ENCODE assay signal across 7 cellular contexts in genomic region chr4:49156309-49156708, GRCh38.
A peak's percentile ranks its signal among the peaks of the same experiment; 100 is the strongest.
DNase-seq lines count a peak whose midpoint lies in the region; ATAC-seq, FAIRE-seq and TF ChIP-seq lines count a peak whose summit lies in the region.
"Not testable (repeated sequence)": the region's sequence is repeated elsewhere in the genome, so short reads cannot be mapped to it uniquely, and the experiment has no call there.

No MANE protein-coding gene starts in this region.

- not testable (repeated sequence) for H3K36me3 ChIP-seq in mammary epithelial cell (ENCODE audit: insufficient read depth, low read length); gastroesophageal sphincter; HepG2 (replicated peaks in 1 of 2; ENCODE audit: control insufficient read depth in 1 of 2, insufficient read depth in 2 of 2, low read length in 2 of 2); aorta (ENCODE audit: control insufficient read depth in 1 of 2, insufficient read depth in 2 of 2, low read length in 1 of 2)

- not testable (repeated sequence) for TF ChIP-seq POLR2A in gastroesophageal sphincter (IDR thresholded peaks at IDR 0.05); HepG2 (IDR thresholded peaks at IDR 0.05; ENCODE audit: insufficient read depth in 1 of 2, low read depth in 2 of 2, low read length in 2 of 2)

- BruUV-seq in mammary epithelial cell (replicated peaks; lab: Mats Ljungman, UMichigan); HepG2 (replicated peaks; lab: Mats Ljungman, UMichigan): not testable (repeated sequence)

- ATAC-seq in HG03097 (IDR thresholded peaks at IDR 0.05; ENCODE audit: low FRiP score, unreplicated experiment) (peak; percentile 31), gastroesophageal sphincter (peak; percentile 47), left ventricle myocardium superior (peak; percentile 32), HepG2 (peak; percentile 34; the same call in 1 of the 3 replicates), omental fat pad (ENCODE audit: low FRiP score) (peak; percentile 53), aorta (ENCODE audit: low FRiP score) (peak; percentile 69)

- H3K79me2 ChIP-seq in mammary epithelial cell (ENCODE audit: insufficient read depth, low read length); HepG2 (ENCODE audit: insufficient read depth, low read length): not testable (repeated sequence)

- POLR2A ChIA-PET in HepG2 (lab: Yijun Ruan, JAX), result not testable (repeated sequence)

- not testable (repeated sequence) for TF ChIP-seq RAD21 in HepG2 (CRISPR knock-in tag; IDR thresholded peaks at IDR 0.05)

- H3K27ac ChIP-seq in mammary epithelial cell (ENCODE audit: insufficient read depth, low read depth, low read length); gastroesophageal sphincter; HepG2 (ENCODE audit: extremely low read length, insufficient read depth, low read length); aorta (ENCODE audit: low read depth in 1 of 2, low read length in 2 of 2): not testable (repeated sequence)

- not testable (repeated sequence) for H3K9ac ChIP-seq in mammary epithelial cell (ENCODE audit: insufficient read depth, low read length); HepG2 (ENCODE audit: insufficient read depth, low read depth, low read length)

- not testable (repeated sequence) for H3K4me2 ChIP-seq in mammary epithelial cell (ENCODE audit: insufficient read depth, low read depth, low read length); HepG2 (ENCODE audit: low read depth, low read length)

- in situ Hi-C loops in mammary epithelial cell (cut with MboI; ENCODE audit: low sequenced_read_pairs in 2 of 2); HepG2 (cut with HindIII; ENCODE audit: extremely low pct_ligation_motif_present, low pct_unique_long_range_greater_than_20kb): not testable (repeated sequence)

- not testable (repeated sequence) for H3K27me3 ChIP-seq in mammary epithelial cell (ENCODE audit: insufficient read depth, low read length); gastroesophageal sphincter; HepG2 (ENCODE audit: control insufficient read depth in 1 of 2, insufficient read depth in 2 of 2, low read length in 2 of 2); aorta (ENCODE audit: control insufficient read depth in 1 of 2, insufficient read depth in 2 of 2, low read length in 1 of 2)

- WGBS in mammary epithelial cell (ENCODE audit: low coverage, missing lambda C conversion rate), result 42% methylated on average over 6 of the region's 6 CpGs
- WGBS in gastroesophageal sphincter (ENCODE audit: low coverage in 1 of 2), 2 donors, result 56 to 58% methylated on average over 6 of the region's 6 CpGs
- under 1% methylated on average over 6 of the region's 6 CpGs for WGBS in HepG2 (ENCODE audit: low lambda C conversion rate)
- 58 to 59% methylated on average over 6 of the region's 6 CpGs for WGBS in aorta, 2 donors

- not testable (repeated sequence) for TF ChIP-seq CTCF in mammary epithelial cell (conservative IDR thresholded peaks at IDR 0.05 in 1 of 2, IDR thresholded peaks at IDR 0.05 in 1 of 2; ENCODE audit: extremely low read depth in 1 of 2, insufficient read depth in 1 of 2, low read depth in 1 of 2, low read length in 2 of 2); gastroesophageal sphincter (IDR thresholded peaks at IDR 0.05); HepG2 (CRISPR knock-in tag; IDR thresholded peaks at IDR 0.05); omental fat pad (IDR thresholded peaks at IDR 0.05)

- CTCF ChIA-PET in mammary epithelial cell (lab: Charles Lee; ENCODE audit: low non-redundant PET); HepG2 (lab: Yijun Ruan, JAX; ENCODE audit: low intra/inter-chr PET ratio, low total read pairs): not testable (repeated sequence)

- FAIRE-seq in HepG2 (lab: Jason Lieb, UNC), result not testable (repeated sequence)

- H4K20me1 ChIP-seq in mammary epithelial cell (ENCODE audit: insufficient read depth, low read length); HepG2 (ENCODE audit: insufficient read depth, low read length): not testable (repeated sequence)

- not testable (repeated sequence) for TF ChIP-seq EP300 in gastroesophageal sphincter (IDR thresholded peaks at IDR 0.05); HepG2 (IDR thresholded peaks at IDR 0.05; ENCODE audit: low read depth in 2 of 2, low read length in 2 of 2); HepG2 (CRISPR knock-in tag; IDR thresholded peaks at IDR 0.05; ENCODE audit: borderline replicate concordance)

- H2AFZ ChIP-seq in mammary epithelial cell (ENCODE audit: low read depth, low read length); HepG2 (ENCODE audit: low read length): not testable (repeated sequence)

- H3K4me1 ChIP-seq in mammary epithelial cell (ENCODE audit: insufficient read depth, low read length); gastroesophageal sphincter; HepG2 (ENCODE audit: insufficient read depth, low read length); aorta (ENCODE audit: control insufficient read depth in 1 of 2, insufficient read depth in 2 of 2, low read length in 2 of 2): not testable (repeated sequence)

- H3K4me3 ChIP-seq in mammary epithelial cell (replicated peaks in 1 of 3; ENCODE audit: insufficient read depth in 1 of 3, low read depth in 2 of 3, low read length in 3 of 3); gastroesophageal sphincter; HepG2 (replicated peaks in 1 of 3; ENCODE audit: insufficient read depth in 1 of 3, low read depth in 2 of 3, low read length in 3 of 3); aorta (ENCODE audit: low read length in 2 of 2): not testable (repeated sequence)

- intact Hi-C loops in mammary epithelial cell (cut with micrococcal nuclease); left ventricle myocardium superior (cut with micrococcal nuclease); HepG2 (cut with micrococcal nuclease; ENCODE audit: unreplicated experiment); aorta (cut with DNase I): not testable (repeated sequence)

- peak; percentile 1 for DNase-seq in mammary epithelial cell
- DNase-seq in left ventricle myocardium superior; HepG2 (ENCODE audit: low spot score); omental fat pad (ENCODE audit: low spot score); aorta: not testable (repeated sequence)

- dilution Hi-C loops in mammary epithelial cell (cut with HindIII; ENCODE audit: low sequenced_read_pairs), result not testable (repeated sequence)

- peaks cover 49% of the 10 kb centered on the region for H3K9me3 ChIP-seq in mammary epithelial cell (replicated peaks; ENCODE audit: insufficient read depth, low read length)
- H3K9me3 ChIP-seq in gastroesophageal sphincter, result peaks cover 0 to 18% (median 0%) of the 10 kb centered on the region in 3 donors
- H3K9me3 ChIP-seq in HepG2 (ENCODE audit: low read length), result peaks cover 68% of the 10 kb centered on the region
- not testable (repeated sequence) for H3K9me3 ChIP-seq in aorta (ENCODE audit: control insufficient read depth, low read length)
